ENCODE assay signal across 8 cellular contexts in the genomic region with DNA sequence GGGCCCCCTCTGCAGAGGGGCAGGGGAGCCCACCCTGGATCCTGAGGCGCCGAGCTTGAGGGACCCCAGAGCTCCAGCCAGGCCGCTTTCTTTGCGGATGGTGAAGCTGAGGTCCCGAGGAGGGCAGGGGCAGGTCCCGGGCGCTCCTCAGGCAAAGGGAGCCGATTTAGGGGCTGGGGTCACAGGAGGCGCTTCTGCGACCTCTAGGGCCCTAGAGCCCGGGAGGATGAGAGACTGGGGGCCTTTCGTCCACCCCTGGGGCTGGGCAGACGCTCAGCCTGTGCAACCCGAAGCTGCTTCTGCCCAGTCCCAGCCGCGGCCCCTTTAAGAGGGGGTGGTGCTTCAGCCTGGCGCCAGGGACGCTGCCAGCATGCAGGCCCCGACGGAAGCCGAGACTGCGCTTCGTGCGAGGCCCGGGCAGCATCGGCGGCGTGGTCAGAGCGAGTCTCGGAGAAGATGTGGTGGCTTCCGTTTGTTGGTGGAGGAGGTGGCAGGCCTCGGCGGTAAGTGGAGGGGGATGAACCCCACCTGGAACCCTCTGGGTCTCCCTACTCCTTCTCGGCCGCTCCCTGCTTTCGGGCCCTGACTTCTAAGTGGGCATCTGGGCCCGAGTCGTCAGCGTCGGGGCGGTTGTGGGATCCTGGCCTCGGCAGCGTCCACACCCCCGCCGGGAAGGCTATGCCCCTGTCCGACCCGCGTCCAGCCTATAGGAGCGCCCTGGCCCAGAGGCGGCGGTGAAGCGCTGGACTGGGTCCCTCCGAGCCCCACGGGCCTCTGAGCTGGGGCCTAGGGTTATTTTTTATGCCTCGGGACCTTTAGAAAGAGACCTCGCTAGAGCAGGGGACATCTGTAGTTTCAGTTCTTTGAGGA. TPM values are rescaled to one million over a fixed set of nuclear protein-coding genes. Genes with fewer than 3 reads are reported as not detected.
DNase-seq lines count a peak whose midpoint lies in the region; ATAC-seq, FAIRE-seq and TF ChIP-seq lines count a peak whose summit lies in the region.
"Not testable (repeated sequence)": the region's sequence is repeated elsewhere in the genome, so short reads cannot be mapped to it uniquely, and the experiment has no call there.

No MANE protein-coding gene starts in this region.

- TF ChIP-seq CTCF in choroid plexus epithelial cell (conservative IDR thresholded peaks at IDR 0.05; ENCODE audit: low read depth, low read length); kidney (IDR thresholded peaks at IDR 0.05; ENCODE audit: borderline replicate concordance, extremely low read depth, insufficient read depth): not testable (repeated sequence)

- peak; percentile 78 for ATAC-seq in GM19025 (IDR thresholded peaks at IDR 0.05; ENCODE audit: low read depth, unreplicated experiment)
- ATAC-seq in HG02970 (IDR thresholded peaks at IDR 0.05; ENCODE audit: low FRiP score, unreplicated experiment) = peak; percentile 72
- peak; percentile 77 to 81 for ATAC-seq in activated CD4-positive, CD25-positive, alpha-beta regulatory T cell treated with anti-CD3 and anti-CD28 coated beads, Interleukin-2, amount 50 U/mL, for 24 hours

- not testable (repeated sequence) for H3K9ac ChIP-seq in kidney (ENCODE audit: low read length in 2 of 2)
- peak overlapping the region in 2 of 3 donors; percentile 45 to 77 for H3K9ac ChIP-seq in skeletal muscle tissue (ENCODE audit: low read depth in 1 of 3, low read length in 3 of 3)

- not testable (repeated sequence) for H3K9me3 ChIP-seq in kidney (ENCODE audit: control insufficient read depth in 1 of 2, low read length in 2 of 2); skeletal muscle tissue (ENCODE audit: control insufficient read depth in 3 of 3, low read length in 3 of 3)

- peak; percentile 4 for DNase-seq in Ammon's horn (ENCODE audit: low spot score)
- peak; percentile 27 for DNase-seq in NCI-H146 (lab: John Stamatoyannopoulos, UW)
- DNase-seq in choroid plexus epithelial cell (ENCODE audit: low read depth) = peak; percentile 5
- DNase-seq in kidney = peak; percentile 77

- H3K27ac ChIP-seq in kidney (ENCODE audit: low read depth in 2 of 2, low read length in 2 of 2); skeletal muscle tissue (ENCODE audit: low read depth, low read length): not testable (repeated sequence)

- H3K4me1 ChIP-seq in kidney (ENCODE audit: control insufficient read depth in 1 of 2, insufficient read depth in 1 of 2, low read depth in 1 of 2, low read length in 2 of 2); skeletal muscle tissue (ENCODE audit: control insufficient read depth in 3 of 3, insufficient read depth in 3 of 3, low read length in 3 of 3): not testable (repeated sequence)

- not testable (repeated sequence) for H3K36me3 ChIP-seq in kidney (ENCODE audit: control insufficient read depth in 1 of 2, insufficient read depth in 2 of 2, low read length in 2 of 2); skeletal muscle tissue (ENCODE audit: control insufficient read depth in 3 of 3, insufficient read depth in 3 of 3, low read length in 3 of 3)

- intact Hi-C loops in kidney (cut with DNase I) = not testable (repeated sequence)

- not testable (repeated sequence) for FAIRE-seq in kidney (lab: Jason Lieb, UNC)

- not testable (repeated sequence) for H3K27me3 ChIP-seq in skeletal muscle tissue (ENCODE audit: control insufficient read depth in 3 of 3, insufficient read depth in 3 of 3, low read length in 3 of 3)

- H3K4me3 ChIP-seq in choroid plexus epithelial cell (ENCODE audit: low read depth, low read length) = peak overlapping the region; percentile 54
- peak overlapping the region in 1 of 2 donors; percentile 34 for H3K4me3 ChIP-seq in kidney (ENCODE audit: low read length in 2 of 2)
- peak overlapping the region; percentile 52 to 72 (median 56) for H3K4me3 ChIP-seq in skeletal muscle tissue (ENCODE audit: low read length in 3 of 3)

RNA-seq across cellular contexts. Expression of gene GAB4, which starts 29.1 kb away (rescaled TPM):
- total RNA-seq in kidney (not detected), skeletal muscle tissue (not detected)
- not detected for polyA plus RNA-seq in kidney (ENCODE audit: insufficient read depth, low read depth, low replicate concordance)

RNA-seq across cellular contexts. Expression of gene IL17RA, which starts 47.7 kb away (rescaled TPM):
- 26.8 TPM for total RNA-seq in kidney
- polyA plus RNA-seq in kidney (ENCODE audit: insufficient read depth, low read depth, low replicate concordance) = 4.2 TPM
- total RNA-seq in skeletal muscle tissue = 3.1 TPM

Comparison
In these comparisons a context has a peak if more than half of its experiments do, and no peak if none do; other contexts are left out.
1. DNase-seq: peak in every context shown above with its lines; median percentile 77 in kidney; 27 in NCI-H146; 5 in choroid plexus epithelial cell; 4 in Ammon's horn.